In the genomic region with DNA sequence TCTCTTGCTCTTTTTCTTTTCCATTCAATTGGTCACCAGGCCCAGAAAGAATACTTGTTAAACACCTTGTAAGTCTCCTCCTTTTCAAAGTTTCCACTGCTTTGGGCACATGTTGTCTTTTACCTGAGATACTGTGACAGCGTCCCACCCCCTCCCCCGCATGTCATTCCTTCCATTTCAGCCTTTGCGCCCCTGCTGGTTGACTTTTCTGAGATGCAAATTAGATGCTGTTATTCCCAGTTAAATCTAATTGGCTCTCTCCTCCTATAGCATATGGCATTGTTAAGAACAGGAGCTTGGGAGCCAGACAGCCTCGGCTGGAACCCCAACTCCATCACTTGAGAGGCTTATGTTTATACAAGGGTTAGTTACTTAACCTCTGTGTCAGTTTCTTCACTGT, we compare ENCODE assay signal across 1 cellular context.
TF ChIP-seq lines count a peak whose summit lies in the region.

No MANE protein-coding gene starts in this region.

TF ChIP-seq in H1, 55 proteins besides CTCF, POLR2A, EP300 and RAD21 (continued from another document):
- TF ChIP-seq, protein P1, sequence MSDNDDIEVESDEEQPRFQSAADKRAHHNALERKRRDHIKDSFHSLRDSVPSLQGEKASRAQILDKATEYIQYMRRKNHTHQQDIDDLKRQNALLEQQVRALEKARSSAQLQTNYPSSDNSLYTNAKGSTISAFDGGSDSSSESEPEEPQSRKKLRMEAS (IDR thresholded peaks at IDR 0.05), result peak; percentile 70
- TF ChIP-seq HDAC2 (IDR thresholded peaks at IDR 0.05; ENCODE audit: borderline replicate concordance in 1 of 2, low read depth in 2 of 2, low read length in 2 of 2) (peak in 1 of 2 experiments; percentile 59; a peak in 1 of 4 replicates), ASH2L (IDR thresholded peaks at IDR 0.05; ENCODE audit: low read length) (no peak), SAP30 (IDR thresholded peaks at IDR 0.05; ENCODE audit: insufficient read depth, insufficient replicate concordance, low read length) (no peak), SUZ12 (IDR thresholded peaks at IDR 0.05; ENCODE audit: low read length) (no peak), PHF8 (conservative IDR thresholded peaks at IDR 0.05; ENCODE audit: low read depth, low read length) (no peak), EGR1 (IDR thresholded peaks at IDR 0.05; ENCODE audit: borderline replicate concordance, low read depth, low read length) (peak; percentile 52; the same call in 1 of the 2 replicates), BCL11A (IDR thresholded peaks at IDR 0.05; ENCODE audit: low read depth in 2 of 2, low read length in 2 of 2) (no peak), CEBPB (IDR thresholded peaks at IDR 0.05; ENCODE audit: low read depth, low read length) (no peak)
